In genomic region chr1:236795035-236795756, GRCh38 we compare ENCODE assay signal across 1 cellular context.
TF ChIP-seq lines count a peak whose summit lies in the region.

Gene MTR, plus strand, starts transcription at chr1:236795292. Its CDS starts 412 bp downstream, at chr1:236795704.

TF ChIP-seq in GM12878, 131 proteins besides CTCF, POLR2A, EP300 and RAD21 (continued from another document):
- TF ChIP-seq, protein P1, sequence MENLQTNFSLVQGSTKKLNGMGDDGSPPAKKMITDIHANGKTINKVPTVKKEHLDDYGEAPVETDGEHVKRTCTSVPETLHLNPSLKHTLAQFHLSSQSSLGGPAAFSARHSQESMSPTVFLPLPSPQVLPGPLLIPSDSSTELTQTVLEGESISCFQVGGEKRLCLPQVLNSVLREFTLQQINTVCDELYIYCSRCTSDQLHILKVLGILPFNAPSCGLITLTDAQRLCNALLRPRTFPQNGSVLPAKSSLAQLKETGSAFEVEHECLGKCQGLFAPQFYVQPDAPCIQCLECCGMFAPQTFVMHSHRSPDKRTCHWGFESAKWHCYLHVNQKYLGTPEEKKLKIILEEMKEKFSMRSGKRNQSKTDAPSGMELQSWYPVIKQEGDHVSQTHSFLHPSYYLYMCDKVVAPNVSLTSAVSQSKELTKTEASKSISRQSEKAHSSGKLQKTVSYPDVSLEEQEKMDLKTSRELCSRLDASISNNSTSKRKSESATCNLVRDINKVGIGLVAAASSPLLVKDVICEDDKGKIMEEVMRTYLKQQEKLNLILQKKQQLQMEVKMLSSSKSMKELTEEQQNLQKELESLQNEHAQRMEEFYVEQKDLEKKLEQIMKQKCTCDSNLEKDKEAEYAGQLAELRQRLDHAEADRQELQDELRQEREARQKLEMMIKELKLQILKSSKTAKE (IDR thresholded peaks at IDR 0.05; ENCODE audit: low read depth, poor library complexity, severe bottlenecking) = no peak
